Comparison of ENCODE assay signal across 1 cellular context in genomic region chr1:24413350-24414163, GRCh38.
A peak's percentile ranks its signal among the peaks of the same experiment; 100 is the strongest.
TF ChIP-seq lines count a peak whose summit lies in the region.

STPG1 (minus strand) TSS chr1:24413782; CDS start chr1:24401388, 12,394 bp downstream.

TF ChIP-seq in HepG2, 621 proteins besides CTCF, POLR2A, EP300 and RAD21 (continued from another document and continues in another):
- TF ChIP-seq NFKBIZ (CRISPR knock-in tag; IDR thresholded peaks at IDR 0.05) (no peak), LBX2 (CRISPR knock-in tag; IDR thresholded peaks at IDR 0.05; ENCODE audit: borderline replicate concordance) (no peak), CREB3 (CRISPR knock-in tag; IDR thresholded peaks at IDR 0.05) (no peak), SALL2 (CRISPR knock-in tag; IDR thresholded peaks at IDR 0.05) (peak; percentile 68; the same call in 1 of the 2 replicates), GABPB1 (CRISPR knock-in tag; IDR thresholded peaks at IDR 0.05) (peak; percentile 87), ZNF160 (CRISPR knock-in tag; IDR thresholded peaks at IDR 0.05) (0 out of 2 replicates have a peak, but pooled peaks have one; percentile 28), KAT8 (CRISPR knock-in tag; IDR thresholded peaks at IDR 0.05) (no peak; the same call in none of the 2 replicates), IKZF5 (CRISPR knock-in tag; IDR thresholded peaks at IDR 0.05) (0 out of 2 replicates have a peak, but pooled peaks have one; percentile 27), ZNF576 (CRISPR knock-in tag; IDR thresholded peaks at IDR 0.05) (no peak), SOX6 (IDR thresholded peaks at IDR 0.05) (no peak), SOX6 (CRISPR knock-in tag; IDR thresholded peaks at IDR 0.05) (peak; percentile 36; the same call in 1 of the 2 replicates), RBFOX2 (IDR thresholded peaks at IDR 0.05; ENCODE audit: low read depth, low read length) (peak; percentile 62), NCOA1 (CRISPR knock-in tag; IDR thresholded peaks at IDR 0.05) (no peak), IRF2 (CRISPR knock-in tag; IDR thresholded peaks at IDR 0.05) (no peak), HOXA7 (CRISPR knock-in tag; IDR thresholded peaks at IDR 0.05) (no peak), MED1 (CRISPR knock-in tag; IDR thresholded peaks at IDR 0.05) (peak; percentile 21; the same call in 1 of the 2 replicates), ZNF646 (CRISPR knock-in tag; IDR thresholded peaks at IDR 0.05) (no peak), ZNF841 (CRISPR knock-in tag; IDR thresholded peaks at IDR 0.05; ENCODE audit: borderline replicate concordance) (no peak), ZNF446 (CRISPR knock-in tag; IDR thresholded peaks at IDR 0.05) (no peak), ARID2 (CRISPR knock-in tag; IDR thresholded peaks at IDR 0.05; ENCODE audit: borderline replicate concordance) (no peak), REL (CRISPR knock-in tag; conservative IDR thresholded peaks at IDR 0.05) (no peak), KLF15 (CRISPR knock-in tag; IDR thresholded peaks at IDR 0.05; ENCODE audit: borderline replicate concordance) (no peak), ZFP82 (CRISPR knock-in tag; IDR thresholded peaks at IDR 0.05; ENCODE audit: borderline replicate concordance) (no peak), TCF7L2 (IDR thresholded peaks at IDR 0.05; ENCODE audit: low read depth, low read length) (no peak), ZKSCAN1 (IDR thresholded peaks at IDR 0.05; ENCODE audit: low read length) (no peak), NR0B2 (CRISPR knock-in tag; IDR thresholded peaks at IDR 0.05) (no peak), ZNF503 (CRISPR knock-in tag; IDR thresholded peaks at IDR 0.05) (no peak), ZBTB49 (CRISPR knock-in tag; IDR thresholded peaks at IDR 0.05; ENCODE audit: borderline replicate concordance) (no peak), THAP9 (CRISPR knock-in tag; IDR thresholded peaks at IDR 0.05; ENCODE audit: borderline replicate concordance) (no peak; the same call in 1 of the 2 replicates), ZNF468 (CRISPR knock-in tag; IDR thresholded peaks at IDR 0.05) (no peak), NFIB (CRISPR knock-in tag; IDR thresholded peaks at IDR 0.05; ENCODE audit: borderline replicate concordance) (no peak), ZSCAN21 (CRISPR knock-in tag; IDR thresholded peaks at IDR 0.05; ENCODE audit: borderline replicate concordance) (no peak)
